Comparison of ENCODE assay signal across 8 cellular contexts in the genomic region with DNA sequence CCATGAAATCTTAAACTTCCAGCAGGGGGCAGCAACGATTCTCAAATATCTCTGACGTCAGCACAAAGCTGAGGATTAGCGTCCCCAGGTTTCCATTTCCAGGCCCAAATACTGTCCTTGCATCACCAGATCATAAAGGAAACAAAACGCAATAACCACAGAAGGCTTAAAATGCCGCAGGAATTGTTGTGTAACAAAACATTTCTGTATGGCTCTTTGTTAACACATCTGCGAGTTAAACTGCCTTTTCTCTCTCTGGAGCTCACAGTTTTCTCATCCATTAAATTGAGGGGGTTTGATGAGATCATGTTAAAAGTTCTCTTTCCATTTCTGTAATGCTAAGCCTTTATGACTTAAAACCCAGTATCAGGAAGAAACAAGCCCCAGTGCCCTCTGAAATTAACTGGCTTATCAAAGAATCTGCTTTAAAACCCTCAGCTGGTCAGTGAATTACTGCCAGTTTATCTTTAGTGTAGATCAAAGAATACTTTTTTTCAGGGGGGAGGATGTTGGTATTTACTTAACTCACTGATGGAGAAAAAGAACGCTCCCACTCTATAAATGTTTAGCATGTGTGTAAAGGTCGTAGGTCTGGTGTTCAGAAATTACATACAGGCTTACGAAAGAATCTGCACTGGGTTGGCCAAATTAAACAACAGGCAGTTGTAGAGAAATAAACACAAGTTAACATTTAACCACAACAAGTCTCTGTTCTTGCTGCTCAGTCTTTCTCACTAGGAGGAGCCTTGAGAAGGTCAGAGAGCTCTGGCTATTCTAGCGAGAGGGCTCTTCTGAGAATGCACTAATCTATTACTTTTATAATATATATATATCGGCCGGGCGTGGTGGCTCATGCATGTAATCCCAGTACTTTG. TPM values are rescaled to one million over a fixed set of nuclear protein-coding genes. Genes with fewer than 3 reads are reported as not detected.
DNase-seq lines count a peak whose midpoint lies in the region; ATAC-seq and TF ChIP-seq lines count a peak whose summit lies in the region.

No MANE protein-coding gene starts in this region.

- WGBS in lung, 2 donors = 17 to 23% methylated on average over 13 of the region's 13 CpGs

- no peaks in the 10 kb centered on the region for H3K27me3 ChIP-seq in lung (ENCODE audit: control insufficient read depth, insufficient read depth)

- peak; percentile 64 for ATAC-seq in HG02759 (IDR thresholded peaks at IDR 0.05; ENCODE audit: unreplicated experiment)
- peak; percentile 55 for ATAC-seq in lung (ENCODE audit: insufficient read depth, low FRiP score)
- no peak for ATAC-seq in HG03571 (IDR thresholded peaks at IDR 0.05; ENCODE audit: unreplicated experiment)

- peak overlapping the region in 1 of 2 donors; percentile 63 for H3K27ac ChIP-seq in lung (ENCODE audit: low read depth in 1 of 2, low read length in 1 of 2)

- H3K4me1 ChIP-seq in lung (ENCODE audit: control insufficient read depth in 2 of 2, insufficient read depth in 2 of 2, low read length in 2 of 2) = peaks cover 6 to 10% of the 10 kb centered on the region in 2 donors

- DNase-seq in COR-L47 (lab: John Stamatoyannopoulos, UW) = peak; percentile 75
- peak; percentile 38 to 79 for DNase-seq in NCI-H526 (lab: John Stamatoyannopoulos, UW)
- DNase-seq in activated CD4-positive, alpha-beta T cell treated with anti-CD3 and anti-CD28 coated beads, Interleukin-2, amount 50 U/mL, for 1 hour = peak; percentile 64
- DNase-seq in dermis blood vessel endothelial cell = peak; percentile 93
- peak; percentile 81 for DNase-seq in lung (ENCODE audit: low spot score)
- peak; percentile 47 to 61 (median 55) for DNase-seq in stimulated activated CD4-positive, alpha-beta T cell treated with anti-CD3 and anti-CD28 coated beads, TNF-alpha, amount 100 ng/mL, for 24 hours (ENCODE audit: low read depth in 3 of 3)

- no peaks in the 10 kb centered on the region for H3K9me3 ChIP-seq in lung (ENCODE audit: control insufficient read depth in 2 of 2, insufficient read depth in 1 of 2, low read length in 1 of 2)

- no peak overlapping the region for H3K4me3 ChIP-seq in lung

- peak; percentile 60 for TF ChIP-seq CTCF in lung (IDR thresholded peaks at IDR 0.05; ENCODE audit: control extremely low read depth, extremely low read depth)

- H3K36me3 ChIP-seq in lung (ENCODE audit: control insufficient read depth in 2 of 2, insufficient read depth in 2 of 2, low read length in 2 of 2) = no peaks in the 10 kb centered on the region

RNA-seq across cellular contexts. Expression of gene TERF2, which starts 10.6 kb away (rescaled TPM):
- total RNA-seq in dermis blood vessel endothelial cell = 12.2 and 14.5 TPM in 2 replicates
- 10 to 100 TPM; 24.6 to 26.6 TPM for total RNA-seq in lung
- 10 to 100 TPM in 1 of 2 donors, 1 to 10 TPM in 1; 8.2 to 11.7 TPM for polyA plus RNA-seq in lung

RNA-seq across cellular contexts. Expression of gene CYB5B, which starts 28.0 kb away (rescaled TPM):
- 77.8 and 182 TPM in 2 replicates for total RNA-seq in dermis blood vessel endothelial cell
- 100 to 1,000 TPM in 1 of 2 donors, 10 to 100 TPM in 1; 69.8 to 103 TPM for total RNA-seq in lung
- 10 to 100 TPM; 68.1 to 81.6 TPM for polyA plus RNA-seq in lung

RNA-seq across cellular contexts. Expression of gene TMED6, which starts 44.8 kb away (rescaled TPM):
- 0.14 and 0.17 TPM in 2 replicates for total RNA-seq in dermis blood vessel endothelial cell
- total RNA-seq in lung = under 1 TPM; 0.65 to 0.95 TPM
- under 1 TPM; 0.24 to 0.32 TPM for polyA plus RNA-seq in lung

RNA-seq across cellular contexts. Expression of gene NIP7, which starts 56.9 kb away (rescaled TPM):
- 25.6 and 27.4 TPM in 2 replicates for total RNA-seq in dermis blood vessel endothelial cell
- total RNA-seq in lung = 10 to 100 TPM; 16.4 to 23.2 TPM
- polyA plus RNA-seq in lung = 10 to 100 TPM; 14.5 to 17.7 TPM

RNA-seq across cellular contexts. Expression of gene COG8, which starts 57.1 kb away (rescaled TPM):
- total RNA-seq in dermis blood vessel endothelial cell = 37.4 and 43.1 TPM in 2 replicates
- total RNA-seq in lung = 10 to 100 TPM; 33.7 to 36.3 TPM
- polyA plus RNA-seq in lung = 10 to 100 TPM; 18.3 to 18.9 TPM
